Comparison of ENCODE assay signal across 16 cellular contexts in the genomic region with DNA sequence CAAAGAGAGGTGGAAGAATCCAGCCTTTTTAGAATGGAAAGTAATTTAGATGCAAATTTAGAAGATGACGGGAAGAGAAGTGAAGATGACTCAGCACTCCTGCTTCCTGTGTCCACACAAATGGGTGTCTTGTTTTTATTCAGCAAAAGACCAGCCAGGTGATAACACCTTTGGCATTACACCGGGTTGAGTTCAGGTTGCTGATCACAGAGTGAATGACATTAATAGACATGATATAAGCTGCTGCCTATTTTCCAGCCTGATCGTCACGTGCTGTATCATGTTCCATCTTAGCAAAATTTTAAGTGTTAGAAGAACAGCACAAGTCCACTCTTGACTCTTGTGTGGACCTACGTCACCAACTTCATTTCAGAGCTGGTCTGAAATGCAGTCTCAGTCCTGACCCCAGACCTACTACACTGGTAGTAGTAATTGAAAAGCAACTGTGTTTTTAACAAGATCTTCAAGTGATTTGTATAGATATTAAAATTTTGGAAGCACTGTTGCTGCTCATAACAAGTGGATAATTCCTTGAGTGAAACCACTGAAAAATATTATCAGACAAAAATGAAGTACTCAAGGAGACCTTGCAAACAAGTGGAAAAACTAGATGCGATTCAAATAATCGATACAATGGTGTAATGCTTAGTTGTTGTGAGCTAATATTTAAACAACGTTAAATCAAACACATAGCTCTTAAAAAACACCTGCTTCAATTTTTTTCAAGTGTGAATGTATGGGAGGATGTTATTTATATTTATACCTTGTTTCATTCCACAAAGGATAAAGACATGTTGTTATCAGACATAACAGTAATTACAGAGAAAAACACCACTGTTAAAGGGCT.
DNase-seq lines count a peak whose midpoint lies in the region; ATAC-seq and TF ChIP-seq lines count a peak whose summit lies in the region.
"Had no signal": no experiment of that assay in that cellular context is flagged by ENCODE, and none has a peak within 500 bp of the region (broad histone marks: within the 10 kb centered on the region; RNA-seq: fewer than 3 reads in every experiment).

No MANE protein-coding gene starts in this region.

- WGBS in HUES64, result 69% methylated on average over 6 of the region's 8 CpGs

- DNase-seq in NCI-H748 (lab: John Stamatoyannopoulos, UW; ENCODE audit: unreplicated experiment) (peak; percentile 97), epithelial cell of esophagus (ENCODE audit: low read depth) (peak; percentile 45), renal cortical epithelial cell (ENCODE audit: low read depth) (peak; percentile 74), HT-29 (ENCODE audit: low spot score) (no peak)
- no peak for DNase-seq in activated CD4-positive, alpha-beta T cell treated with anti-CD3 and anti-CD28 coated beads, Interleukin-2, amount 50 U/mL, for 4 hours
- DNase-seq in natural killer cell treated with Interleukin-12 subunit alpha and Interleukin-12 subunit beta and Interleukin-15 and Interleukin-18, amount 100 ng/mL, for 72 hours (ENCODE audit: low spot score), result no peak
- DNase-seq: activated CD4-positive, alpha-beta memory T cell treated with anti-CD3 and anti-CD28 coated beads for 36 hours; cortex of kidney; left ventricle myocardium superior; MM.1S; naive thymus-derived CD4-positive, alpha-beta T cell; stimulated activated CD4-positive, alpha-beta T cell treated with anti-CD3 and anti-CD28 coated beads, Interleukin-2, amount 100 ng/mL, for 24 hours; testis had no signal

- H3K4me3 Mint-ChIP-seq in natural killer cell treated with Interleukin-12 subunit alpha and Interleukin-12 subunit beta and Interleukin-15 and Interleukin-18, amount 100 ng/mL, for 72 hours, result no peak overlapping the region
- H3K4me3 Mint-ChIP-seq: activated CD4-positive, alpha-beta memory T cell treated with anti-CD3 and anti-CD28 coated beads for 36 hours; activated T-helper 17 cell treated with anti-CD3 and anti-CD28 coated beads, Interleukin-2, amount 50 U/mL, for 72 hours; naive thymus-derived CD4-positive, alpha-beta T cell had no signal

- no peak for ATAC-seq in natural killer cell treated with Interleukin-12 subunit alpha and Interleukin-12 subunit beta and Interleukin-15 and Interleukin-18, amount 100 ng/mL, for 72 hours
- ATAC-seq: activated T-helper 17 cell treated with anti-CD3 and anti-CD28 coated beads, Interleukin-2, amount 50 U/mL, for 72 hours; left ventricle myocardium superior; naive thymus-derived CD4-positive, alpha-beta T cell had no signal

- no peaks in the 10 kb centered on the region for H3K36me3 Mint-ChIP-seq in natural killer cell treated with Interleukin-12 subunit alpha and Interleukin-12 subunit beta and Interleukin-15 and Interleukin-18, amount 100 ng/mL, for 72 hours
- H3K36me3 Mint-ChIP-seq: activated CD4-positive, alpha-beta memory T cell treated with anti-CD3 and anti-CD28 coated beads for 36 hours; naive thymus-derived CD4-positive, alpha-beta T cell had no signal

- peaks cover 31% of the 10 kb centered on the region for H3K4me1 ChIP-seq in HUES64 (ENCODE audit: insufficient read depth, low read length)
- H3K4me1 ChIP-seq: right atrium auricular region had no signal

- H3K4me1 Mint-ChIP-seq in natural killer cell treated with Interleukin-12 subunit alpha and Interleukin-12 subunit beta and Interleukin-15 and Interleukin-18, amount 100 ng/mL, for 72 hours (ENCODE audit: low read depth in 2 of 2), result no peaks in the 10 kb centered on the region
- H3K4me1 Mint-ChIP-seq: activated T-helper 17 cell treated with anti-CD3 and anti-CD28 coated beads, Interleukin-2, amount 50 U/mL, for 72 hours; naive thymus-derived CD4-positive, alpha-beta T cell had no signal

- H3K4me3 ChIP-seq in HUES64 (ENCODE audit: low read length) (no peak overlapping the region), epithelial cell of esophagus (ENCODE audit: low read length) (no peak overlapping the region)
- H3K4me3 ChIP-seq: right atrium auricular region, testis had no signal

- H3K36me3 ChIP-seq in HUES64 (ENCODE audit: insufficient read depth, low read length), result no peaks in the 10 kb centered on the region
- H3K36me3 ChIP-seq: right atrium auricular region had no signal

- peaks cover 15 to 21% of the 10 kb centered on the region in 2 donors for H3K27me3 Mint-ChIP-seq in natural killer cell treated with Interleukin-12 subunit alpha and Interleukin-12 subunit beta and Interleukin-15 and Interleukin-18, amount 100 ng/mL, for 72 hours
- H3K27me3 Mint-ChIP-seq: activated CD4-positive, alpha-beta memory T cell treated with anti-CD3 and anti-CD28 coated beads for 36 hours had no signal

- H3K27me3 ChIP-seq in HUES64 (ENCODE audit: insufficient read depth, low read length), result no peaks in the 10 kb centered on the region
- H3K27me3 ChIP-seq: right atrium auricular region, testis had no signal

- H3K9me3 ChIP-seq in HUES64 (ENCODE audit: insufficient read depth, low read depth, low read length), result no peaks in the 10 kb centered on the region
- H3K9me3 ChIP-seq: right atrium auricular region, testis had no signal

- peak overlapping the region; percentile 61; the same call in 1 of the 2 replicates for H3K27ac ChIP-seq in HUES64 (ENCODE audit: low read depth, low read length)
- H3K27ac ChIP-seq: right atrium auricular region, testis had no signal

- H3K9ac ChIP-seq in HUES64 (ENCODE audit: low read depth, low read length), result 0 out of 2 replicates have a peak overlapping the region, but pooled peaks have one; percentile 13

- no peak overlapping the region for H3K27ac Mint-ChIP-seq in natural killer cell treated with Interleukin-12 subunit alpha and Interleukin-12 subunit beta and Interleukin-15 and Interleukin-18, amount 100 ng/mL, for 72 hours
- H3K27ac Mint-ChIP-seq: activated CD4-positive, alpha-beta memory T cell treated with anti-CD3 and anti-CD28 coated beads for 36 hours; activated T-helper 17 cell treated with anti-CD3 and anti-CD28 coated beads, Interleukin-2, amount 50 U/mL, for 72 hours; naive thymus-derived CD4-positive, alpha-beta T cell had no signal

- no peak for TF ChIP-seq CTCF in epithelial cell of esophagus (IDR thresholded peaks at IDR 0.05; ENCODE audit: insufficient read depth, low read depth, low read length, missing control alignments)

- no peaks in the 10 kb centered on the region for H3K9me3 Mint-ChIP-seq in natural killer cell treated with Interleukin-12 subunit alpha and Interleukin-12 subunit beta and Interleukin-15 and Interleukin-18, amount 100 ng/mL, for 72 hours

Comparison
In these comparisons a context has a peak if more than half of its experiments do, and no peak if none do; other contexts are left out.
1. DNase-seq: peak in NCI-H748 (single experiment), epithelial cell of esophagus (single experiment) and renal cortical epithelial cell (single experiment); none in activated CD4-positive, alpha-beta T cell treated with anti-CD3 and anti-CD28 coated beads, Interleukin-2, amount 50 U/mL, for 4 hours (0 of 2), HT-29 (single experiment) and natural killer cell treated with Interleukin-12 subunit alpha and Interleukin-12 subunit beta and Interleukin-15 and Interleukin-18, amount 100 ng/mL, for 72 hours (single experiment).